Comparison of ENCODE assay signal across 8 cellular contexts in genomic region chr18:23133860-23134779, GRCh38. TPM values are rescaled to one million over a fixed set of nuclear protein-coding genes. Genes with fewer than 3 reads are reported as not detected.
DNase-seq lines count a peak whose midpoint lies in the region; ATAC-seq lines count a peak whose summit lies in the region.

No MANE protein-coding gene starts in this region.

- intact Hi-C loops in left colon (cut with DNase I, micrococcal nuclease) = loop anchor here (10.0 kb wide), 2 partner anchors 241 to 251 kb away; no protein-coding TSS in a partner anchor

- H3K4me3 ChIP-seq in stomach smooth muscle (ENCODE audit: low read length in 2 of 2) = peak overlapping the region; percentile 49 to 72

- peaks cover 48% of the 10 kb centered on the region for H3K27me3 Mint-ChIP-seq in activated naive CD8-positive, alpha-beta T cell treated with anti-CD3 and anti-CD28 coated beads, Interleukin-2, amount 50 U/mL, for 24 hours

- H3K27ac Mint-ChIP-seq in activated naive CD8-positive, alpha-beta T cell treated with anti-CD3 and anti-CD28 coated beads, Interleukin-2, amount 50 U/mL, for 24 hours = peak overlapping the region; percentile 72

- H3K4me1 Mint-ChIP-seq in activated naive CD8-positive, alpha-beta T cell treated with anti-CD3 and anti-CD28 coated beads, Interleukin-2, amount 50 U/mL, for 24 hours = peaks cover 25% of the 10 kb centered on the region

- ATAC-seq in GM18861 (IDR thresholded peaks at IDR 0.05; ENCODE audit: unreplicated experiment) (peak; percentile 41), HG03378 (IDR thresholded peaks at IDR 0.05; ENCODE audit: unreplicated experiment) (peak; percentile 35), left colon (peak; percentile 65)
- peak; percentile 29 for ATAC-seq in activated naive CD8-positive, alpha-beta T cell treated with anti-CD3 and anti-CD28 coated beads, Interleukin-2, amount 50 U/mL, for 24 hours

- peaks cover 2% of the 10 kb centered on the region for H3K36me3 Mint-ChIP-seq in activated naive CD8-positive, alpha-beta T cell treated with anti-CD3 and anti-CD28 coated beads, Interleukin-2, amount 50 U/mL, for 24 hours (ENCODE audit: low read depth)

- no peaks in the 10 kb centered on the region for H3K9me3 Mint-ChIP-seq in activated naive CD8-positive, alpha-beta T cell treated with anti-CD3 and anti-CD28 coated beads, Interleukin-2, amount 50 U/mL, for 24 hours

- peak; percentile 88 for DNase-seq in 8988T
- DNase-seq in NCI-H748 treated with DMSO at 0.1 percent for 48 hours (lab: John Stamatoyannopoulos, UW) = peak; percentile 97
- peak; percentile 51 for DNase-seq in activated naive CD8-positive, alpha-beta T cell treated with anti-CD3 and anti-CD28 coated beads, Interleukin-2, amount 50 U/mL, for 24 hours
- peak; percentile 52 to 76 for DNase-seq in left colon
- DNase-seq in retina = no peak

- no peak overlapping the region for H3K27ac ChIP-seq in stomach smooth muscle (ENCODE audit: low read length)

- peaks cover 19% of the 10 kb centered on the region for H3K4me1 ChIP-seq in stomach smooth muscle (ENCODE audit: control insufficient read depth, insufficient read depth, low read length)

- H3K9ac ChIP-seq in stomach smooth muscle (ENCODE audit: low read length in 2 of 2) = no peak overlapping the region

- H3K4me3 Mint-ChIP-seq in activated naive CD8-positive, alpha-beta T cell treated with anti-CD3 and anti-CD28 coated beads, Interleukin-2, amount 50 U/mL, for 24 hours = peak overlapping the region; percentile 75

- no peaks in the 10 kb centered on the region for H3K9me3 ChIP-seq in stomach smooth muscle (ENCODE audit: control insufficient read depth in 2 of 2, low read length in 2 of 2)

- H3K27me3 ChIP-seq in stomach smooth muscle (ENCODE audit: control insufficient read depth in 1 of 2, insufficient read depth in 2 of 2, low read length in 2 of 2) = peaks cover 23 to 38% of the 10 kb centered on the region in 2 donors

- no peaks in the 10 kb centered on the region for H3K36me3 ChIP-seq in stomach smooth muscle (ENCODE audit: control insufficient read depth in 2 of 2, insufficient read depth in 2 of 2, low read length in 2 of 2)

RNA-seq across cellular contexts. Expression of gene CABLES1, which starts 1.2 kb away (rescaled TPM):
- 10 to 100 TPM in 1 of 2 donors, 1 to 10 TPM in 1; 9.4 to 11.0 TPM for total RNA-seq in left colon
